10 cellular contexts compared by ENCODE assay signal in the genomic region with DNA sequence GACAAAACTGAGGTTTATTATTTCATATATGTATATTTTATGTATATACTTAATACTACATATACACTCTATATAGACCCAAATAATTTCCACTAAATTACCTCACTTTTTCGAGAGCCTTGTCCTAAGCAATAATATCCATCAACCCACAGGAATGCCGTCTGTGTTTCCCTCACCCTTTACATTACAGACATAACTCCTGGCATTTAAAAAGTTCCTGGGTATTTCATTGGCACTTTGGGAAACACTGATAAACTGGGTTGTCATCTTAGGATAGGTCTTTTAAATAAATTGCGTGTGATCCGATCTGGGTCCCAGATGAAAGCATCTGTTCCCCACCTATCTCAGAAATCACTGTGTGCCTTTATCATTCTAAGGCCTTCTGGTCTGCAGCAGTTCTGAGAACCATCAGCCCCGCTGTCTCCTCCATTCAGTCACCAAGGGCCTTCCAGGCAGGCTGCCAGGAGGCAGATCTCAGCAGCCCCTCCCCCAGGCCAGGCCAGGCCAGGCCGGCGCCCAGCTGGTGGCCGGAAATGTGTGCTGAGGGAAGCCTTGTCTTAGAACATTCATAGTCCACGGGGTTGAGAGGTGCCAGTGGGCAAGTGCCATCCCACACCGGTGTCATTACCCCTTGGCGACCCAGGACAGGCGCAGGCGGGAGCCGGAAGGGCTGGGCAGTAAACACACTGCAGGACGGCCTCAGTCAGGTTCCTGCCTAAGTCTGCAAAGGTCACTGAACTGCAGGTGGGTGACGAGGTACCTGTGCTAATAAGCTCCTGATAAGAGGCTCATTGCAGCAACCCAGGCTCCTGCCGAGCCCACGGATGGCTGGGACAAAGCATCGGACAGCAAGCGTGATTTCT. TPM values are rescaled to one million over a fixed set of nuclear protein-coding genes. Genes with fewer than 3 reads are reported as not detected.
DNase-seq lines count a peak whose midpoint lies in the region; ATAC-seq, FAIRE-seq and TF ChIP-seq lines count a peak whose summit lies in the region.
"Had no signal": no experiment of that assay in that cellular context is flagged by ENCODE, and none has a peak within 500 bp of the region (broad histone marks: within the 10 kb centered on the region; RNA-seq: fewer than 3 reads in every experiment).

No MANE protein-coding gene starts in this region.

- ATAC-seq in Right ventricle myocardium inferior: peak; percentile 88
- no peak for ATAC-seq in naive thymus-derived CD8-positive, alpha-beta T cell

- POLR2A ChIA-PET in naive thymus-derived CD8-positive, alpha-beta T cell (lab: Charles Lee): no interaction called here

- 34 to 42% (median 39%) methylated on average over 10 to 20 of the region's 20 CpGs for WGBS in adrenal gland, 4 donors

- intact Hi-C loops in Right ventricle myocardium inferior (cut with DNase I) (loop anchor here (5.0 kb wide), 1 partner anchor 497 kb away; no protein-coding TSS in a partner anchor), adrenal gland (cut with DNase I) (no loop called here)

- FAIRE-seq in urothelium cell line (lab: Jason Lieb, UNC): peak; percentile 74
- FAIRE-seq: islet of Langerhans had no signal

- DNase-seq in Right ventricle myocardium inferior (ENCODE audit: missing footprints) (peak; percentile 84), right atrium auricular region (ENCODE audit: low spot score) (no peak), adrenal gland (peak; percentile 56 to 87 (median 77)), islet precursor cell (peak; percentile 92), urothelium cell line (ENCODE audit: low spot score) (peak; percentile 85), NCI-H526 treated with DMSO at 0.1 percent for 48 hours (lab: John Stamatoyannopoulos, UW) (no peak), GOT3 (lab: John Stamatoyannopoulos, UW) (no peak)
- no peak for DNase-seq in naive thymus-derived CD8-positive, alpha-beta T cell

- no peak for TF ChIP-seq CTCF in right atrium auricular region (IDR thresholded peaks at IDR 0.05)
- no peak for TF ChIP-seq CTCF in adrenal gland (IDR thresholded peaks at IDR 0.05)

- H3K27me3 ChIP-seq in right atrium auricular region: peaks cover 18 to 33% of the 10 kb centered on the region in 2 donors
- H3K27me3 ChIP-seq in adrenal gland: peaks cover 52% of the 10 kb centered on the region

- H3K4me1 Mint-ChIP-seq in naive thymus-derived CD8-positive, alpha-beta T cell: peaks cover under 1 to 9% (median 7%) of the 10 kb centered on the region in 4 donors

- H3K27me3 Mint-ChIP-seq in naive thymus-derived CD8-positive, alpha-beta T cell: peaks cover 19 to 72% (median 37%) of the 10 kb centered on the region in 5 donors

- H3K36me3 ChIP-seq in right atrium auricular region (no peaks in the 10 kb centered on the region), adrenal gland (replicated peaks in 1 of 2) (no peaks in the 10 kb centered on the region)

- H3K27ac ChIP-seq in right atrium auricular region (no peak overlapping the region), adrenal gland (no peak overlapping the region)
- H3K27ac ChIP-seq: C4-2B had no signal

- peak overlapping the region in 1 of 10 donors; percentile 20 for H3K4me3 Mint-ChIP-seq in naive thymus-derived CD8-positive, alpha-beta T cell

- H3K9me3 ChIP-seq in right atrium auricular region: no peaks in the 10 kb centered on the region
- H3K9me3 ChIP-seq in adrenal gland (replicated peaks in 1 of 3): no peaks in the 10 kb centered on the region

- TF ChIP-seq POLR2A in adrenal gland (IDR thresholded peaks at IDR 0.05): no peak

- H3K4me3 ChIP-seq in right atrium auricular region (no peak overlapping the region), adrenal gland (no peak overlapping the region)

- H3K9me3 Mint-ChIP-seq in naive thymus-derived CD8-positive, alpha-beta T cell: no peaks in the 10 kb centered on the region

- H3K36me3 Mint-ChIP-seq in naive thymus-derived CD8-positive, alpha-beta T cell: no peaks in the 10 kb centered on the region

- H3K4me1 ChIP-seq in right atrium auricular region (peaks cover 0 to 30% of the 10 kb centered on the region in 2 donors), adrenal gland (replicated peaks in 1 of 2) (peaks cover 0 to 9% of the 10 kb centered on the region in 2 donors)

- H3K27ac Mint-ChIP-seq in naive thymus-derived CD8-positive, alpha-beta T cell: no peak overlapping the region

RNA-seq across cellular contexts. Expression of gene FGF19, which starts 3.3 kb away (rescaled TPM):
- total RNA-seq in Right ventricle myocardium inferior (not detected), right atrium auricular region (not detected), adrenal gland (not detected)
- not detected for polyA plus RNA-seq in adrenal gland
- not detected for total RNA-seq in naive thymus-derived CD8-positive, alpha-beta T cell
- polyA plus RNA-seq in naive thymus-derived CD8-positive, alpha-beta T cell: not detected

RNA-seq across cellular contexts. Expression of gene LTO1, which starts 25.4 kb away (rescaled TPM):
- total RNA-seq in Right ventricle myocardium inferior: 9.2 TPM
- total RNA-seq in right atrium auricular region: 1 to 10 TPM; 4.7 to 6.0 TPM
- 10 to 100 TPM; 10.9 to 41.3 (median 22.7) TPM for total RNA-seq in adrenal gland
- 10 to 100 TPM; 23.0 to 52.5 (median 38.4) TPM for polyA plus RNA-seq in adrenal gland
- total RNA-seq in naive thymus-derived CD8-positive, alpha-beta T cell: 10 to 100 TPM; 75.0 to 77.8 TPM
- polyA plus RNA-seq in naive thymus-derived CD8-positive, alpha-beta T cell: 10 to 100 TPM; 12.5 to 14.5 (median 13.1) TPM

RNA-seq across cellular contexts. Expression of gene CCND1, which starts 59.6 kb away (rescaled TPM):
- total RNA-seq in Right ventricle myocardium inferior: 145 TPM
- 100 to 1,000 TPM in 1 of 2 donors, 10 to 100 TPM in 1; 91.8 to 101 TPM for total RNA-seq in right atrium auricular region
- 100 to 1,000 TPM in 4 of 8 donors, 10 to 100 TPM in 4; 74.3 to 149 (median 103) TPM for total RNA-seq in adrenal gland
- 10 to 100 TPM; 12.1 to 42.9 (median 29.5) TPM for polyA plus RNA-seq in adrenal gland
- under 1 TPM; 0.08 to 0.49 TPM for total RNA-seq in naive thymus-derived CD8-positive, alpha-beta T cell
- polyA plus RNA-seq in naive thymus-derived CD8-positive, alpha-beta T cell: under 1 TPM; 0.03 to 0.74 (median 0.06) TPM

Comparison
In these comparisons a context has a peak if more than half of its experiments do, and no peak if none do; other contexts are left out.
1. DNase-seq: peak in Right ventricle myocardium inferior (single experiment), adrenal gland (7 of 7), islet precursor cell (single experiment) and urothelium cell line (single experiment); none in right atrium auricular region (single experiment), NCI-H526 treated with DMSO at 0.1 percent for 48 hours (single experiment), GOT3 (single experiment) and naive thymus-derived CD8-positive, alpha-beta T cell (0 of 10).
2. RNA of gene CCND1, which starts 59.6 kb away (total RNA-seq): 145 TPM in Right ventricle myocardium inferior (single experiment), 74.3 to 149 TPM in adrenal gland and 91.8 to 101 TPM in right atrium auricular region; 0.08 to 0.49 TPM in naive thymus-derived CD8-positive, alpha-beta T cell; every median in the first group is over 10 times any median in the second.